Comparison of ENCODE assay signal across 18 cellular contexts in genomic region chr5:123207321-123207645, GRCh38.
"Had no signal": no experiment of that assay in that cellular context is flagged by ENCODE, and none has a peak within 500 bp of the region (broad histone marks: within the 10 kb centered on the region; RNA-seq: fewer than 3 reads in every experiment).

No MANE protein-coding gene starts in this region.

- DNase-seq: activated CD4-positive, alpha-beta T cell treated with anti-CD3 and anti-CD28 coated beads, Interleukin-2, amount 10 ng/mL, durations not matched to agents 7 days and 5 days; activated CD4-positive, CD25-positive, alpha-beta regulatory T cell; activated effector memory CD4-positive, alpha-beta T cell treated with anti-CD3 and anti-CD28 coated beads, Interleukin-2, amount 50 U/mL, for 16 hours; amygdala; gastrocnemius medialis; hippocampal formation; mammary epithelial cell; psoas muscle; right lobe of liver; stimulated activated CD4-positive, alpha-beta T cell treated with anti-CD3 and anti-CD28 coated beads, Interleukin-4, amount 100 ng/mL, for 1 hour; stimulated activated CD8-positive, alpha-beta memory T cell treated with anti-CD3 and anti-CD28 coated beads, Interleukin-4, amount 100 ng/mL, for 48 hours; stimulated activated naive CD8-positive, alpha-beta T cell treated with anti-CD3 and anti-CD28 coated beads, Interleukin-15, Interleukin-2, amounts not matched to agents 100 U/mL and 50 U/mL, for 24 hours; T-helper 2 cell; upper lobe of right lung had no signal

- H3K27me3 Mint-ChIP-seq: activated CD4-positive, alpha-beta T cell treated with anti-CD3 and anti-CD28 coated beads, Interleukin-2, amount 10 ng/mL, durations not matched to agents 7 days and 5 days had no signal

- H3K4me3 Mint-ChIP-seq: activated CD4-positive, alpha-beta T cell treated with anti-CD3 and anti-CD28 coated beads, Interleukin-2, amount 10 ng/mL, durations not matched to agents 7 days and 5 days; natural killer cell treated with Interleukin-12 subunit alpha and Interleukin-12 subunit beta and Interleukin-15 and Interleukin-18, amount 100 ng/mL, for 72 hours had no signal

- H3K27ac Mint-ChIP-seq: activated CD4-positive, alpha-beta T cell treated with anti-CD3 and anti-CD28 coated beads, Interleukin-2, amount 10 ng/mL, durations not matched to agents 7 days and 5 days; activated naive CD4-positive, alpha-beta T cell treated with anti-CD3 and anti-CD28 coated beads, Interleukin-2, amount 50 U/mL, for 72 hours; natural killer cell treated with Interleukin-12 subunit alpha and Interleukin-12 subunit beta and Interleukin-15 and Interleukin-18, amount 100 ng/mL, for 72 hours had no signal

- H3K4me3 ChIP-seq: breast epithelium, gastrocnemius medialis, psoas muscle, right lobe of liver, suprapubic skin, upper lobe of right lung had no signal

- H3K4me1 Mint-ChIP-seq: activated CD4-positive, alpha-beta T cell treated with anti-CD3 and anti-CD28 coated beads, Interleukin-2, amount 10 ng/mL, durations not matched to agents 7 days and 5 days had no signal

- H3K27ac ChIP-seq: breast epithelium, gastrocnemius medialis, psoas muscle, right lobe of liver, suprapubic skin, upper lobe of right lung had no signal

- H3K27me3 ChIP-seq: breast epithelium, gastrocnemius medialis, right lobe of liver, suprapubic skin, upper lobe of right lung had no signal

- H3K9me3 Mint-ChIP-seq: activated CD4-positive, alpha-beta T cell treated with anti-CD3 and anti-CD28 coated beads, Interleukin-2, amount 10 ng/mL, durations not matched to agents 7 days and 5 days; activated naive CD4-positive, alpha-beta T cell treated with anti-CD3 and anti-CD28 coated beads, Interleukin-2, amount 50 U/mL, for 72 hours; natural killer cell treated with Interleukin-12 subunit alpha and Interleukin-12 subunit beta and Interleukin-15 and Interleukin-18, amount 100 ng/mL, for 72 hours had no signal

- H3K9me3 ChIP-seq: breast epithelium, gastrocnemius medialis, psoas muscle, right lobe of liver, suprapubic skin, upper lobe of right lung had no signal

- H3K36me3 Mint-ChIP-seq: activated naive CD4-positive, alpha-beta T cell treated with anti-CD3 and anti-CD28 coated beads, Interleukin-2, amount 50 U/mL, for 72 hours; natural killer cell treated with Interleukin-12 subunit alpha and Interleukin-12 subunit beta and Interleukin-15 and Interleukin-18, amount 100 ng/mL, for 72 hours had no signal

- H3K36me3 ChIP-seq: breast epithelium, gastrocnemius medialis, right lobe of liver, suprapubic skin, upper lobe of right lung had no signal

- H3K4me1 ChIP-seq: breast epithelium, gastrocnemius medialis, psoas muscle, right lobe of liver had no signal
